Comparison of ENCODE assay signal across 15 cellular contexts in the genomic region with DNA sequence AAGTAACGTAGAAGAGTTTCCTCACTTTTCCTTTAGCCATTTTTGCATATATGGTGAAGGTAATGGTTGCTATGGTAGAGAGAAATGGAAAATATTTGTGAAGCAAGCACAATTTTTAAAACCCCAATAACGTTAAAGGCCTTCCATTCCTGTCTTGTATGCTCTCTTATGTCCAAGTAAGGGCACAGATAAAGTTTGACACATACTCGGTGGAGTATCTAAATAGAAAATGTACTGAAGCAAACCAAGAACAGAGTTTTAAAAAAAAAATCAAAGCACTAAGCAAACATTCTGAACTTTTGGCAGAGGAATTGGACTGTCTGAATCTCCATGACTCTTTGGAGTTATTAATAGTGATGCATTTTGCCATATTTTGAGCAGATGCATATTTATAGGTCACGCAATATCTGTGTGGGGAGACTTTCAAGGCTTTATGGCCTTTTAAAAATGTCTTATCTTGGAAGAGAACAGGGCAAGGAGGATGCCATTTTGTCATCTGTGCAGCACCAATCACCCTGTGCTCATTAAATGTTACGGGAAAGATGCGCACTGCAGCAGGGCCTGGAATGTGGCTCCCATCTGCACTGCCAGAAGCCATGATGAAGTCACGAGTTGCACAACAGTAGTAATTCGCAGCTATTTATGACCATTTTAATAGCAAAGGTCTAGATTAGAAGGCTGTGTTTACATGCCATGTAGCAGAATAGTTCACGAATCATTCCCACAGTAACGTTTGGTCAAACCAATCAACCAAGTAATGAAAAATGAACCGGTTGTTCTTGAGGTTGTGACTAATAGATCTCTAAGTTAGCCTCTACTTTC. TPM values are rescaled to one million over a fixed set of nuclear protein-coding genes. Genes with fewer than 3 reads are reported as not detected.
DNase-seq lines count a peak whose midpoint lies in the region; ATAC-seq and TF ChIP-seq lines count a peak whose summit lies in the region.
"Had no signal": no experiment of that assay in that cellular context is flagged by ENCODE, and none has a peak within 500 bp of the region (broad histone marks: within the 10 kb centered on the region; RNA-seq: fewer than 3 reads in every experiment).

No MANE protein-coding gene starts in this region.

- H3K27me3 Mint-ChIP-seq in naive thymus-derived CD4-positive, alpha-beta T cell, result no peaks in the 10 kb centered on the region
- H3K27me3 Mint-ChIP-seq: IgD-negative memory B cell had no signal

- no peak for TF ChIP-seq POLR2A in heart left ventricle (IDR thresholded peaks at IDR 0.05)
- no peak for TF ChIP-seq POLR2A in uterus (IDR thresholded peaks at IDR 0.05)

- POLR2A ChIA-PET in naive thymus-derived CD4-positive, alpha-beta T cell (lab: Charles Lee), result no interaction called here

- no peaks in the 10 kb centered on the region for H3K9me3 Mint-ChIP-seq in naive thymus-derived CD4-positive, alpha-beta T cell
- H3K9me3 Mint-ChIP-seq: IgD-negative memory B cell had no signal

- no peak for ATAC-seq in heart left ventricle
- peak; percentile 53 for ATAC-seq in lung (ENCODE audit: insufficient read depth, low FRiP score)
- no peak for ATAC-seq in naive thymus-derived CD4-positive, alpha-beta T cell
- no peak for ATAC-seq in HG03045 (IDR thresholded peaks at IDR 0.05; ENCODE audit: unreplicated experiment)

- intact Hi-C loops in left ventricle myocardium inferior (cut with micrococcal nuclease) (no loop called here), heart left ventricle (cut with DNase I) (no loop called here), uterus (cut with DNase I; ENCODE audit: low total_unique reads) (no loop called here)
- intact Hi-C loops in naive thymus-derived CD4-positive, alpha-beta T cell (cut with micrococcal nuclease), result no loop called here

- H3K27me3 ChIP-seq in left ventricle myocardium inferior (ENCODE audit: low read depth), result no peaks in the 10 kb centered on the region
- no peaks in the 10 kb centered on the region for H3K27me3 ChIP-seq in heart left ventricle
- H3K27me3 ChIP-seq in lung (ENCODE audit: control insufficient read depth, insufficient read depth), result no peaks in the 10 kb centered on the region
- H3K27me3 ChIP-seq in uterus, result no peaks in the 10 kb centered on the region
- no peaks in the 10 kb centered on the region for H3K27me3 ChIP-seq in naive thymus-derived CD4-positive, alpha-beta T cell (ENCODE audit: control insufficient read depth in 2 of 2, insufficient read depth in 2 of 2, low read length in 2 of 2)
- H3K27me3 ChIP-seq: testis had no signal

- CTCF ChIA-PET in naive thymus-derived CD4-positive, alpha-beta T cell (lab: Charles Lee), result no interaction called here

- TF ChIP-seq CTCF in left ventricle myocardium inferior (IDR thresholded peaks at IDR 0.05; ENCODE audit: borderline replicate concordance) (no peak), heart left ventricle (IDR thresholded peaks at IDR 0.05) (no peak), cardiac fibroblast (IDR thresholded peaks at IDR 0.05; ENCODE audit: low read depth, low read length) (no peak), lung (IDR thresholded peaks at IDR 0.05; ENCODE audit: control extremely low read depth, extremely low read depth) (no peak), uterus (IDR thresholded peaks at IDR 0.05) (no peak)

- DNase-seq in left ventricle myocardium inferior, result no peak
- no peak for DNase-seq in heart left ventricle
- peak; percentile 67 to 72 for DNase-seq in cardiac fibroblast (ENCODE audit: low read depth in 2 of 2)
- no peak for DNase-seq in lung (ENCODE audit: low spot score)
- DNase-seq in uterus, result peak; percentile 70 to 76
- no peak for DNase-seq in naive thymus-derived CD4-positive, alpha-beta T cell
- no peak for DNase-seq in superior temporal gyrus (ENCODE audit: extremely low spot score)
- DNase-seq: activated CD4-positive, CD25-positive, alpha-beta regulatory T cell; activated T-cell treated with anti-CD3 and anti-CD28 coated beads for 4 hours; amniotic stem cell; DMS79; NCI-H1930; testis had no signal

- H3K27ac ChIP-seq in left ventricle myocardium inferior (replicated peaks) (peak overlapping the region; percentile 36), heart left ventricle (peak overlapping the region in 4 of 12 donors; percentile 15 to 75 (median 42)), lung (ENCODE audit: low read depth in 1 of 2, low read length in 1 of 2) (no peak overlapping the region), uterus (peak overlapping the region; percentile 60 to 71)
- no peak overlapping the region for H3K27ac ChIP-seq in naive thymus-derived CD4-positive, alpha-beta T cell (ENCODE audit: low read depth, low read length)
- H3K27ac ChIP-seq: testis had no signal

- H3K36me3 ChIP-seq in left ventricle myocardium inferior (no peaks in the 10 kb centered on the region), heart left ventricle (no peaks in the 10 kb centered on the region), lung (ENCODE audit: control insufficient read depth in 2 of 2, insufficient read depth in 2 of 2, low read length in 2 of 2) (peaks cover 0 to 2% of the 10 kb centered on the region in 2 donors), uterus (no peaks in the 10 kb centered on the region)
- peaks cover 0 to 19% (median 0%) of the 10 kb centered on the region in 3 experiments for H3K36me3 ChIP-seq in naive thymus-derived CD4-positive, alpha-beta T cell (ENCODE audit: control insufficient read depth in 2 of 3, insufficient read depth in 3 of 3, low read length in 3 of 3)

- WGBS in heart left ventricle, 4 donors, result 71 to 79% (median 76%) methylated on average over 10 to 11 of the region's 11 CpGs
- WGBS in lung, 2 donors, result 80 to 82% methylated on average over 11 of the region's 11 CpGs

- H3K4me1 ChIP-seq in left ventricle myocardium inferior, result no peaks in the 10 kb centered on the region
- H3K4me1 ChIP-seq in heart left ventricle, result peaks cover 0 to 5% (median 0%) of the 10 kb centered on the region in 12 donors
- peaks cover 0 to 2% of the 10 kb centered on the region in 2 donors for H3K4me1 ChIP-seq in lung (ENCODE audit: control insufficient read depth in 2 of 2, insufficient read depth in 2 of 2, low read length in 2 of 2)
- peaks cover 0 to 7% of the 10 kb centered on the region in 2 donors for H3K4me1 ChIP-seq in uterus
- H3K4me1 ChIP-seq in naive thymus-derived CD4-positive, alpha-beta T cell (ENCODE audit: control insufficient read depth in 2 of 2, insufficient read depth in 2 of 2, low read length in 2 of 2), result no peaks in the 10 kb centered on the region

- peak overlapping the region in 1 of 9 donors; percentile 11 for H3K27ac Mint-ChIP-seq in naive thymus-derived CD4-positive, alpha-beta T cell
- H3K27ac Mint-ChIP-seq: IgD-negative memory B cell had no signal

- H3K36me3 Mint-ChIP-seq in naive thymus-derived CD4-positive, alpha-beta T cell, result peaks cover 7 to 37% (median 24%) of the 10 kb centered on the region in 5 donors

- no peak overlapping the region for H3K4me3 ChIP-seq in left ventricle myocardium inferior
- H3K4me3 ChIP-seq in heart left ventricle, result no peak overlapping the region
- no peak overlapping the region for H3K4me3 ChIP-seq in cardiac fibroblast (replicated peaks in 1 of 2; ENCODE audit: low read depth in 2 of 2, low read length in 2 of 2)
- H3K4me3 ChIP-seq in lung, result no peak overlapping the region
- no peak overlapping the region for H3K4me3 ChIP-seq in uterus
- no peak overlapping the region for H3K4me3 ChIP-seq in naive thymus-derived CD4-positive, alpha-beta T cell (ENCODE audit: low read length)
- H3K4me3 ChIP-seq: testis had no signal

- no peaks in the 10 kb centered on the region for H3K9me3 ChIP-seq in left ventricle myocardium inferior (replicated peaks)
- no peaks in the 10 kb centered on the region for H3K9me3 ChIP-seq in heart left ventricle
- H3K9me3 ChIP-seq in lung (ENCODE audit: control insufficient read depth in 2 of 2, insufficient read depth in 1 of 2, low read length in 1 of 2), result peaks cover 0 to under 1% of the 10 kb centered on the region in 2 donors
- no peaks in the 10 kb centered on the region for H3K9me3 ChIP-seq in uterus
- H3K9me3 ChIP-seq in naive thymus-derived CD4-positive, alpha-beta T cell (ENCODE audit: control insufficient read depth in 2 of 3, low read length in 3 of 3), result no peaks in the 10 kb centered on the region
- H3K9me3 ChIP-seq: testis had no signal

- H3K4me3 Mint-ChIP-seq in naive thymus-derived CD4-positive, alpha-beta T cell, result no peak overlapping the region
- H3K4me3 Mint-ChIP-seq: IgD-negative memory B cell had no signal

- H3K4me1 Mint-ChIP-seq in naive thymus-derived CD4-positive, alpha-beta T cell, result peaks cover 0 to 9% (median 0%) of the 10 kb centered on the region in 7 donors
- H3K4me1 Mint-ChIP-seq: IgD-negative memory B cell had no signal

RNA-seq across cellular contexts. Expression of a gene that starts 23.3 kb away (rescaled TPM):
- total RNA-seq in left ventricle myocardium inferior, result 2.3 TPM
- total RNA-seq in heart left ventricle, result 1 to 10 TPM in 8 of 9 donors, under 1 TPM in 1; 0.77 to 3.0 (median 1.5) TPM
- 1 to 10 TPM; 1.4 to 1.5 TPM for polyA plus RNA-seq in heart left ventricle
- 10 to 100 TPM in 1 of 2 donors, 1 to 10 TPM in 1; 5.7 to 17.7 TPM for total RNA-seq in lung
- polyA plus RNA-seq in lung, result 1 to 10 TPM; 6.1 to 9.5 TPM
- 10 to 100 TPM in 3 of 4 donors, 1 to 10 TPM in 1; 4.7 to 34.1 (median 30.1) TPM for total RNA-seq in uterus
- total RNA-seq in naive thymus-derived CD4-positive, alpha-beta T cell, result 10 to 100 TPM in 4 of 5 experiments, 1 to 10 TPM in 1; 6.8 to 13.5 (median 12.8) TPM
- polyA plus RNA-seq in naive thymus-derived CD4-positive, alpha-beta T cell, result 10 to 100 TPM; 27.0 to 30.4 TPM

RNA-seq across cellular contexts. Expression of a gene that starts 23.6 kb away (rescaled TPM):
- total RNA-seq in left ventricle myocardium inferior (0.55 TPM), heart left ventricle (1 to 10 TPM in 2 of 9 donors, under 1 TPM in 5, not detected in 2; 0.39 to 9.5 (median 0.81) TPM), lung (1 to 10 TPM; 2.2 to 8.2 TPM), uterus (10 to 100 TPM in 2 of 4 donors, 1 to 10 TPM in 2; 1.0 to 46.6 (median 13.0) TPM)
- polyA plus RNA-seq in heart left ventricle (under 1 TPM; 0.55 to 0.72 TPM), lung (1 to 10 TPM; 3.0 to 4.7 TPM)
- total RNA-seq in naive thymus-derived CD4-positive, alpha-beta T cell, result 10 to 100 TPM; 41.4 to 98.3 (median 70.0) TPM
- polyA plus RNA-seq in naive thymus-derived CD4-positive, alpha-beta T cell, result 100 to 1,000 TPM; 137 to 147 TPM

Comparison
In these comparisons a context has a peak if more than half of its experiments do, and no peak if none do; other contexts are left out.
1. DNase-seq: peak in cardiac fibroblast (2 of 2) and uterus (2 of 2); none in left ventricle myocardium inferior (single experiment), heart left ventricle (0 of 5), lung (single experiment), naive thymus-derived CD4-positive, alpha-beta T cell (0 of 9) and superior temporal gyrus (single experiment).
2. H3K27ac ChIP-seq: peak in left ventricle myocardium inferior (single experiment) and uterus (2 of 2); none in lung (0 of 2) and naive thymus-derived CD4-positive, alpha-beta T cell (single experiment).